1 cellular context compared by ENCODE assay signal in genomic region chr2:142544173-142544572, GRCh38.
TF ChIP-seq lines count a peak whose summit lies in the region.

No MANE protein-coding gene starts in this region.

TF ChIP-seq in H1, 55 proteins besides CTCF, POLR2A, EP300 and RAD21:
- no peak for TF ChIP-seq KDM5A (IDR thresholded peaks at IDR 0.05; ENCODE audit: low read length)
- TF ChIP-seq NRF1 (IDR thresholded peaks at IDR 0.05; ENCODE audit: low read depth, low read length), result no peak
- TF ChIP-seq TAF1 (IDR thresholded peaks at IDR 0.05; ENCODE audit: low read depth, low read length), result no peak
- TF ChIP-seq ZNF274 (IDR thresholded peaks at IDR 0.05; ENCODE audit: borderline replicate concordance, extremely low read depth, low read length), result no peak
- TF ChIP-seq RNF2 (IDR thresholded peaks at IDR 0.05; ENCODE audit: borderline replicate concordance, low read depth, low read length, missing control alignments, poor library complexity, severe bottlenecking), result no peak
- TF ChIP-seq EZH2 (IDR thresholded peaks at IDR 0.05; ENCODE audit: low read depth, low read length, severe bottlenecking), result no peak
- TF ChIP-seq SAP30 (IDR thresholded peaks at IDR 0.05; ENCODE audit: insufficient read depth, insufficient replicate concordance, low read length), result no peak
- TF ChIP-seq BACH1 (IDR thresholded peaks at IDR 0.05; ENCODE audit: low read length), result no peak
- TF ChIP-seq BCL11A (IDR thresholded peaks at IDR 0.05; ENCODE audit: low read depth in 2 of 2, low read length in 2 of 2), result no peak
- TF ChIP-seq ATF2 (IDR thresholded peaks at IDR 0.05; ENCODE audit: low read length), result no peak
- TF ChIP-seq PHF8 (conservative IDR thresholded peaks at IDR 0.05; ENCODE audit: low read depth, low read length), result no peak
- TF ChIP-seq CHD2 (IDR thresholded peaks at IDR 0.05; ENCODE audit: low read length), result no peak
